In genomic region chr4:151671541-151672059, GRCh38 we compare ENCODE assay signal across 1 cellular context.
TF ChIP-seq lines count a peak whose summit lies in the region.

No MANE protein-coding gene starts in this region.

TF ChIP-seq in K562, 482 proteins besides CTCF, POLR2A, EP300 and RAD21 (continued from another document and continues in another):
- TF ChIP-seq PML (IDR thresholded peaks at IDR 0.05; ENCODE audit: low read length), result peak; percentile 46; the same call in 1 of the 2 replicates
- no peak for TF ChIP-seq CEBPB (tag; IDR thresholded peaks at IDR 0.05)
- TF ChIP-seq SIN3B (IDR thresholded peaks at IDR 0.05; ENCODE audit: low read depth), result no peak
- 0 out of 2 replicates have a peak, but pooled peaks have one; percentile 59 for TF ChIP-seq MITF (IDR thresholded peaks at IDR 0.05)
- peak; percentile 69 for TF ChIP-seq MYC (IDR thresholded peaks at IDR 0.05; ENCODE audit: low read depth, low read length)
- TF ChIP-seq MYC (CRISPR knock-in tag; IDR thresholded peaks at IDR 0.05; ENCODE audit: borderline replicate concordance, low read depth), result no peak
- TF ChIP-seq E2F5 (CRISPR knock-in tag; IDR thresholded peaks at IDR 0.05), result no peak
- TF ChIP-seq MYNN (IDR thresholded peaks at IDR 0.05), result peak; percentile 50; the same call in 1 of the 2 replicates
- TF ChIP-seq MYNN (CRISPR knock-in tag; IDR thresholded peaks at IDR 0.05), result no peak
- no peak for TF ChIP-seq BRF2 (IDR thresholded peaks at IDR 0.05; ENCODE audit: borderline replicate concordance, insufficient read depth, insufficient read length)
- no peak for TF ChIP-seq ZNF75A (CRISPR knock-in tag; IDR thresholded peaks at IDR 0.05)
- TF ChIP-seq PKNOX1 (IDR thresholded peaks at IDR 0.05), result peak; percentile 18; the same call in 1 of the 2 replicates
- peak; percentile 78 for TF ChIP-seq FOSL1 (tag; conservative IDR thresholded peaks at IDR 0.05)
- TF ChIP-seq HEY1 (CRISPR knock-in tag; IDR thresholded peaks at IDR 0.05; ENCODE audit: borderline replicate concordance), result no peak
- no peak for TF ChIP-seq PCBP1 (IDR thresholded peaks at IDR 0.05; ENCODE audit: low read depth, low read length, poor library complexity, severe bottlenecking)
- no peak for TF ChIP-seq ATF1 (CRISPR knock-in tag; IDR thresholded peaks at IDR 0.05)
- TF ChIP-seq ATF1 (tag; IDR thresholded peaks at IDR 0.05), result peak; percentile 45
- TF ChIP-seq ZNF609 (CRISPR knock-in tag; IDR thresholded peaks at IDR 0.05; ENCODE audit: borderline replicate concordance), result no peak
- no peak for TF ChIP-seq SRF (CRISPR knock-in tag; IDR thresholded peaks at IDR 0.05)
- peak in 1 of 2 experiments; percentile 45; a peak in 2 of 4 replicates for TF ChIP-seq TRIM24 (IDR thresholded peaks at IDR 0.05)
- TF ChIP-seq STAT5A (IDR thresholded peaks at IDR 0.05; ENCODE audit: borderline replicate concordance, low read length), result peak; percentile 58; the same call in 1 of the 2 replicates
- TF ChIP-seq ZNF408 (CRISPR knock-in tag; IDR thresholded peaks at IDR 0.05; ENCODE audit: low read depth), result no peak
- TF ChIP-seq U2AF1 (optimal IDR thresholded peaks at IDR 0.05; ENCODE audit: low read depth, low read length), result no peak
- no peak for TF ChIP-seq CSDE1 (IDR thresholded peaks at IDR 0.05)
- TF ChIP-seq NR2C2 (CRISPR knock-in tag; IDR thresholded peaks at IDR 0.05), result no peak
- 0 out of 2 replicates have a peak, but pooled peaks have one; percentile 15 for TF ChIP-seq NR2C2 (tag; IDR thresholded peaks at IDR 0.05)
- TF ChIP-seq NEUROD1 (IDR thresholded peaks at IDR 0.05; ENCODE audit: borderline replicate concordance, low read depth, low read length, partially characterized antibody), result no peak
- TF ChIP-seq ZC3H4 (CRISPR knock-in tag; IDR thresholded peaks at IDR 0.05; ENCODE audit: borderline replicate concordance), result no peak
- 0 out of 2 replicates have a peak, but pooled peaks have one; percentile 41 for TF ChIP-seq ZBTB9 (CRISPR knock-in tag; IDR thresholded peaks at IDR 0.05)
- TF ChIP-seq TCF3 (CRISPR knock-in tag; IDR thresholded peaks at IDR 0.05), result peak; percentile 86
- TF ChIP-seq ZNF57 (CRISPR knock-in tag; IDR thresholded peaks at IDR 0.05), result no peak
- TF ChIP-seq TOE1 (IDR thresholded peaks at IDR 0.05; ENCODE audit: borderline replicate concordance), result peak; percentile 94
- no peak for TF ChIP-seq TOE1 (CRISPR knock-in tag; IDR thresholded peaks at IDR 0.05; ENCODE audit: borderline replicate concordance, low read depth)
- no peak for TF ChIP-seq RFX7 (CRISPR knock-in tag; IDR thresholded peaks at IDR 0.05)
- TF ChIP-seq NFIC (IDR thresholded peaks at IDR 0.05), result peak; percentile 79
- peak; percentile 35; the same call in 1 of the 2 replicates for TF ChIP-seq ATF7 (IDR thresholded peaks at IDR 0.05)
- no peak for TF ChIP-seq ZNF431 (CRISPR knock-in tag; IDR thresholded peaks at IDR 0.05)
- TF ChIP-seq COPS2 (conservative IDR thresholded peaks at IDR 0.05), result no peak
- no peak for TF ChIP-seq KLF1 (tag; IDR thresholded peaks at IDR 0.05)
- TF ChIP-seq ATF4 (CRISPR knock-in tag; IDR thresholded peaks at IDR 0.05), result no peak
- no peak for TF ChIP-seq ZNF507 (tag; conservative IDR thresholded peaks at IDR 0.05)
- TF ChIP-seq FOXM1 (IDR thresholded peaks at IDR 0.05; ENCODE audit: low read depth), result 0 out of 2 replicates have a peak, but pooled peaks have one; percentile 20
- no peak for TF ChIP-seq FOXM1 (CRISPR knock-in tag; IDR thresholded peaks at IDR 0.05; ENCODE audit: low read depth)
- TF ChIP-seq DEAF1 (CRISPR knock-in tag; IDR thresholded peaks at IDR 0.05), result no peak
- no peak for TF ChIP-seq ZBTB43 (CRISPR knock-in tag; IDR thresholded peaks at IDR 0.05)
- 0 out of 2 replicates have a peak, but pooled peaks have one; percentile 11 for TF ChIP-seq MAFF (IDR thresholded peaks at IDR 0.05; ENCODE audit: low read length)
- TF ChIP-seq CTBP1 (IDR thresholded peaks at IDR 0.05; ENCODE audit: borderline replicate concordance), result peak; percentile 76; the same call in 1 of the 2 replicates
- TF ChIP-seq CXXC5 (CRISPR knock-in tag; IDR thresholded peaks at IDR 0.05), result peak; percentile 74
- TF ChIP-seq BHLHE40 (IDR thresholded peaks at IDR 0.05; ENCODE audit: low read length), result peak; percentile 91
- peak; percentile 65 for TF ChIP-seq ZNF395 (CRISPR knock-in tag; IDR thresholded peaks at IDR 0.05)
- TF ChIP-seq GABPA (tag; conservative IDR thresholded peaks at IDR 0.05; ENCODE audit: low read depth), result 0 out of 2 replicates have a peak, but pooled peaks have one; percentile 15
- peak; percentile 93 for TF ChIP-seq CBFA2T3 (IDR thresholded peaks at IDR 0.05)
- no peak for TF ChIP-seq FOXP1 (CRISPR knock-in tag; IDR thresholded peaks at IDR 0.05)
- TF ChIP-seq RFX1 (IDR thresholded peaks at IDR 0.05), result peak; percentile 65
- no peak for TF ChIP-seq NFE2L1 (tag; IDR thresholded peaks at IDR 0.05; ENCODE audit: borderline replicate concordance, low read depth)
- peak; percentile 76 for TF ChIP-seq ZNF121 (CRISPR knock-in tag; conservative IDR thresholded peaks at IDR 0.05)
- no peak for TF ChIP-seq KDM4B (IDR thresholded peaks at IDR 0.05; ENCODE audit: borderline replicate concordance in 2 of 2, low read depth in 1 of 2)
- no peak for TF ChIP-seq ETV6 (IDR thresholded peaks at IDR 0.05; ENCODE audit: borderline replicate concordance in 1 of 2, low read depth in 2 of 2, low read length in 1 of 2)
- TF ChIP-seq ETV6 (CRISPR knock-in tag; IDR thresholded peaks at IDR 0.05; ENCODE audit: borderline replicate concordance), result no peak
- TF ChIP-seq TARDBP (IDR thresholded peaks at IDR 0.05), result no peak
